8 cellular contexts compared by ENCODE assay signal in the genomic region with DNA sequence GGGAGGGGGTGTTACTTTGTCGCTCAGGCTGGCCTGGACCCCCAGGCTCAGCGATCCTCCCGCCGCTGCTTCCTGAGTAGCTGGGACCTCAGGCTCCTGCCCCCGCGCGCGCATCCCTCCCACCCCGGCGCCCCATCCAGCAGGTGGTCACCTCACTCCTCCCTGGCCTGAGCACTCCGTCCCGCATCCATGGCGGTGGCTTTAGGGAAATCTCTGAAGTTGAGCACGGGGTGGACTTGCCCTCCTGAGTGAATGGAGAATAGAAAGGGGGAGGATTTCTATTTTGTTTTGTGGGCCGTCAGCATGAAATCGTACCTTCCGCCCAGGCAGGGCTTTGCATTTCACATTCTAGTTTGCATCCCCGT. TPM values are rescaled to one million over a fixed set of nuclear protein-coding genes. Genes with fewer than 3 reads are reported as not detected.
DNase-seq lines count a peak whose midpoint lies in the region; ATAC-seq and TF ChIP-seq lines count a peak whose summit lies in the region.

No MANE protein-coding gene starts in this region.

- no peaks in the 10 kb centered on the region for H3K36me3 ChIP-seq in NT2/D1 (ENCODE audit: insufficient read depth, insufficient read length, low read length)

- H3K27me3 ChIP-seq in NT2/D1 (ENCODE audit: insufficient read depth, insufficient read length), result no peaks in the 10 kb centered on the region

- H3K4me1 Mint-ChIP-seq in endothelial cell (ENCODE audit: unreplicated experiment), result peaks cover 36% of the 10 kb centered on the region
- H3K4me1 Mint-ChIP-seq in nephron, result peaks cover 24% of the 10 kb centered on the region

- ATAC-seq in HG02571 (IDR thresholded peaks at IDR 0.05; ENCODE audit: unreplicated experiment), result no peak

- H3K27ac Mint-ChIP-seq in endothelial cell (ENCODE audit: unreplicated experiment), result peak overlapping the region; percentile 94
- peak overlapping the region; percentile 75 to 97 (median 92) for H3K27ac Mint-ChIP-seq in nephron

- TF ChIP-seq CTCF in 22Rv1 (IDR thresholded peaks at IDR 0.05) (no peak), endothelial cell (IDR thresholded peaks at IDR 0.05; ENCODE audit: unreplicated experiment) (no peak), nephron (IDR thresholded peaks at IDR 0.05; ENCODE audit: unreplicated experiment in 3 of 3) (no peak)

- H3K27me3 Mint-ChIP-seq in endothelial cell (ENCODE audit: unreplicated experiment) (peaks cover 12% of the 10 kb centered on the region), nephron (ENCODE audit: low read depth) (no peaks in the 10 kb centered on the region)

- H3K4me3 ChIP-seq in NT2/D1 (ENCODE audit: insufficient read length, low read depth), result peak overlapping the region; percentile 45

- DNase-seq in GM19238 (ENCODE audit: insufficient read length, low spot score) (peak; percentile 3), NT2/D1 (ENCODE audit: low read depth, low spot score) (no peak), endothelial cell (ENCODE audit: low spot score) (no peak), NCI-H2081 treated with DMSO at 0.1 percent for 48 hours (lab: John Stamatoyannopoulos, UW) (no peak), SIG-M5 treated with dmso at 0.1 percent for 504 hours (lab: John Stamatoyannopoulos, UW; ENCODE audit: unreplicated experiment) (no peak)

- peak overlapping the region; percentile 75 for H3K27ac ChIP-seq in 22Rv1

- H3K36me3 Mint-ChIP-seq in endothelial cell (ENCODE audit: low read depth, unreplicated experiment) (peaks cover 18% of the 10 kb centered on the region), nephron (ENCODE audit: low read depth) (peaks cover 16% of the 10 kb centered on the region)

- no peaks in the 10 kb centered on the region for H3K4me1 ChIP-seq in NT2/D1 (ENCODE audit: insufficient read depth, insufficient read length)

- H3K9me3 Mint-ChIP-seq in endothelial cell (ENCODE audit: unreplicated experiment) (peaks cover 13% of the 10 kb centered on the region), nephron (peaks cover 10% of the 10 kb centered on the region)

- H3K9me3 ChIP-seq in NT2/D1 (ENCODE audit: insufficient read depth, low read length), result no peaks in the 10 kb centered on the region

- peak overlapping the region; percentile 10 for H3K9ac ChIP-seq in NT2/D1 (ENCODE audit: insufficient read length, low read depth)

- H3K4me3 Mint-ChIP-seq in endothelial cell (ENCODE audit: unreplicated experiment) (peak overlapping the region; percentile 97), nephron (peak overlapping the region; percentile 96 to 99 (median 97))

RNA-seq across cellular contexts. Expression of a gene that starts 0.4 kb away (rescaled TPM):
- total RNA-seq in endothelial cell (ENCODE audit: unreplicated experiment), result 29.9 TPM

RNA-seq across cellular contexts. Expression of a gene that starts 35.3 kb away (rescaled TPM):
- total RNA-seq in endothelial cell (ENCODE audit: unreplicated experiment), result 21.9 TPM
